In the genomic region with DNA sequence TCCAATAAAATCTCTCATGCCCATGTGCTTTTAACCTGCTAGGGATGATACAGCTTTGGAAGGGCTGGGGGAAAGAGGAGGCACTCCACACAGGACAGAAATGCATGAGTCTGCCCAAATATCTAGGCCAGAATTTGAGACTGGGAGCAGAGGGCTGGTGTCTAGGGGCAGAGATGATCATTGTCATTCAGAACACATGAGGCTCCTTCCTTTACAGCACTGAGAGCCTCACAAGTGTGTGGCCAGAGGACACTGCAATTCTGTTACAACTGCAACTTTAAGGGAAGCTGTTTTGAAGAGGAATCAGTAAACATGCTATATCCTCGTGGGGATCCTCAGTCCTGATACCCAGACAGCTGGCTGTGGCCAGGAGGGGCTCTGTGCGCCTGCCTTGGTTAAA, we compare ENCODE assay signal across 23 cellular contexts.
"Had no signal": no experiment of that assay in that cellular context is flagged by ENCODE, and none has a peak within 500 bp of the region (broad histone marks: within the 10 kb centered on the region; RNA-seq: fewer than 3 reads in every experiment).

No MANE protein-coding gene starts in this region.

- H3K4me1 ChIP-seq: right lobe of liver, transverse colon had no signal

- H3K27ac Mint-ChIP-seq: activated naive CD4-positive, alpha-beta T cell treated with anti-CD3 and anti-CD28 coated beads for 36 hours; activated T-helper 1 cell treated with anti-CD3 and anti-CD28 coated beads, Interleukin-12 subunit alpha, Interleukin-12 subunit beta, Interleukin-2, Interleukin-4 antibody, amounts not matched to agents 30 ng/mL and 10 ng/mL and 1 ng/mL, durations not matched to agents 14 hours and 24 hours and 36 hours; nephron; progenitor cell of endocrine pancreas had no signal

- H3K4me3 ChIP-seq: heart left ventricle, ovary, right lobe of liver, transverse colon had no signal

- H3K9me3 Mint-ChIP-seq: activated naive CD4-positive, alpha-beta T cell treated with anti-CD3 and anti-CD28 coated beads for 36 hours; activated T-helper 1 cell treated with anti-CD3 and anti-CD28 coated beads, Interleukin-12 subunit alpha, Interleukin-12 subunit beta, Interleukin-2, Interleukin-4 antibody, amounts not matched to agents 30 ng/mL and 10 ng/mL and 1 ng/mL, durations not matched to agents 14 hours and 24 hours and 36 hours; nephron had no signal

- H3K36me3 ChIP-seq: heart left ventricle, neutrophil, ovary, right lobe of liver, transverse colon had no signal

- ATAC-seq: activated CD4-positive, CD25-positive, alpha-beta regulatory T cell treated with anti-CD3 and anti-CD28 coated beads, Interleukin-2, amount 50 U/mL, for 24 hours; esophagus mucosa; heart left ventricle; left ventricle myocardium superior; right lobe of liver had no signal

- H3K27me3 ChIP-seq: neutrophil, ovary, right lobe of liver, transverse colon had no signal

- H3K27ac ChIP-seq: heart left ventricle, neutrophil, ovary, right lobe of liver, transverse colon, VCaP had no signal

- H3K4me3 Mint-ChIP-seq: activated naive CD4-positive, alpha-beta T cell treated with anti-CD3 and anti-CD28 coated beads for 36 hours; activated T-helper 1 cell treated with anti-CD3 and anti-CD28 coated beads, Interleukin-12 subunit alpha, Interleukin-12 subunit beta, Interleukin-2, Interleukin-4 antibody, amounts not matched to agents 30 ng/mL and 10 ng/mL and 1 ng/mL, durations not matched to agents 14 hours and 24 hours and 36 hours; nephron had no signal

- H3K9me3 ChIP-seq: heart left ventricle, neutrophil, ovary, right lobe of liver, transverse colon had no signal

- DNase-seq: activated CD4-positive, alpha-beta T cell treated with anti-CD3 and anti-CD28 coated beads for 48 hours; activated CD4-positive, alpha-beta T cell treated with anti-CD3 and anti-CD28 coated beads, Interleukin-2, amount 50 U/mL, for 48 hours; activated CD8-positive, alpha-beta memory T cell treated with anti-CD3 and anti-CD28 coated beads for 24 hours; activated effector memory CD4-positive, alpha-beta T cell treated with anti-CD3 and anti-CD28 coated beads, Interleukin-2, amount 50 U/mL, for 16 hours; activated naive CD4-positive, alpha-beta T cell treated with anti-CD3 and anti-CD28 coated beads for 36 hours; amygdala; caudate nucleus; foreskin fibroblast; heart left ventricle; islet precursor cell; left ventricle myocardium superior; ovary; right lobe of liver; stimulated activated CD4-positive, alpha-beta T cell treated with anti-CD3 and anti-CD28 coated beads, Interleukin-2, amount 100 ng/mL, for 48 hours; stimulated activated naive CD4-positive, alpha-beta T cell treated with Interleukin-2 at 50 U/mL for 16 hours; transverse colon had no signal
